Comparison of ENCODE assay signal across 2 cellular contexts in genomic region chr3:8741581-8742355, GRCh38.
TF ChIP-seq lines count a peak whose summit lies in the region.

No MANE protein-coding gene starts in this region.

TF ChIP-seq in GM23338, 12 proteins besides CTCF, POLR2A, EP300 and RAD21 (continued from another document):
- TF ChIP-seq REST (IDR thresholded peaks at IDR 0.05; ENCODE audit: unreplicated experiment) (no peak), STAT1 (IDR thresholded peaks at IDR 0.05; ENCODE audit: unreplicated experiment) (no peak), ZNF114 (CRISPR knock-in tag; IDR thresholded peaks at IDR 0.05) (no peak), NANOG (IDR thresholded peaks at IDR 0.05; ENCODE audit: borderline replicate concordance) (no peak), CREB1 (CRISPR knock-in tag; IDR thresholded peaks at IDR 0.05; ENCODE audit: low read depth) (no peak), JUNB (IDR thresholded peaks at IDR 0.05; ENCODE audit: unreplicated experiment) (no peak), EZH2 (IDR thresholded peaks at IDR 0.05; ENCODE audit: low read depth, unreplicated experiment) (no peak), POLR2AphosphoS5 (IDR thresholded peaks at IDR 0.05; ENCODE audit: low read depth) (no peak)

TF ChIP-seq in SK-N-SH, 30 proteins besides CTCF, POLR2A, EP300 and RAD21 (continued from another document):
- TF ChIP-seq IRF3 (IDR thresholded peaks at IDR 0.05; ENCODE audit: low read depth, low read length) (no peak), ELF1 (IDR thresholded peaks at IDR 0.05) (no peak), TCF12 (IDR thresholded peaks at IDR 0.05) (peak; percentile 80), CHD2 (IDR thresholded peaks at IDR 0.05; ENCODE audit: low read length, partially characterized antibody) (no peak), MAX (IDR thresholded peaks at IDR 0.05; ENCODE audit: low read depth) (no peak), FOXM1 (IDR thresholded peaks at IDR 0.05; ENCODE audit: low read depth) (no peak), GABPA (IDR thresholded peaks at IDR 0.05; ENCODE audit: low read depth) (no peak), USF2 (IDR thresholded peaks at IDR 0.05; ENCODE audit: borderline replicate concordance, low read depth, low read length) (no peak), MXI1 (IDR thresholded peaks at IDR 0.05; ENCODE audit: low read depth, low read length) (no peak), FOXJ3 (CRISPR knock-in tag; IDR thresholded peaks at IDR 0.05) (no peak), USF1 (IDR thresholded peaks at IDR 0.05; ENCODE audit: borderline replicate concordance, low read depth) (no peak), GATA2 (CRISPR knock-in tag; IDR thresholded peaks at IDR 0.05) (no peak), REST (IDR thresholded peaks at IDR 0.05; ENCODE audit: low read depth, low read length) (peak; percentile 81), SIN3A (IDR thresholded peaks at IDR 0.05; ENCODE audit: borderline replicate concordance, low read depth, low read length) (no peak), SMC3 (IDR thresholded peaks at IDR 0.05; ENCODE audit: low read depth, low read length) (no peak), NFIC (IDR thresholded peaks at IDR 0.05; ENCODE audit: borderline replicate concordance) (no peak), PBX3 (IDR thresholded peaks at IDR 0.05) (no peak), JUND (IDR thresholded peaks at IDR 0.05) (peak; percentile 63), RXRA (IDR thresholded peaks at IDR 0.05; ENCODE audit: borderline replicate concordance, low read depth) (no peak), ZBTB33 (IDR thresholded peaks at IDR 0.05; ENCODE audit: borderline replicate concordance, low read depth) (no peak), TAF1 (IDR thresholded peaks at IDR 0.05; ENCODE audit: borderline replicate concordance, low read depth, low read length) (no peak), RFX5 (IDR thresholded peaks at IDR 0.05; ENCODE audit: low read length) (no peak), NRF1 (IDR thresholded peaks at IDR 0.05; ENCODE audit: low read depth, low read length) (no peak)
